Comparison of ENCODE assay signal across 8 cellular contexts in the genomic region with DNA sequence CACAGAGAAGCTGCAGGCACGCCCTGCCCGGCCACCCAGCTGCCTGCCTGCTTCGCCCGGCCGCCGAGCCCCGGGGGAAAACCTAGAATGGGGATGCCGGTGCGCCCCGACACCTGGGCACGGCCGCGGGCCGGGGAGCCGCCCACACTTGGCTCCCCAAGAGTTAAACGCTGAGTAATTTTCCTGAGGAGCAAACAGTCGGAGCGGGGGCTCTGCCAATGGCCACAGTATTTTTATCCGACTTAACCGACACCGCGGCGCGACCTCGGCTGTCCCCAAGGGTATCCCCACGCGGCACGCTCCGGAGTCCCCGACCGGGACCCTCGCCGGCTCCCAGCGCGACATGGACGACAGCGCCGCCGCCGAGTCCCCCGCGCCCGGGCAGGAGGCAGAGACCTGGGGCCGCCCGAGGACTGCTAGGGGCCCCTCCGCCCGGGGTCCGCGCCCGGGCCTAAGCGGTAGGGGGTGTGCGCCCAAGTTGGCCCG. TPM values are rescaled to one million over a fixed set of nuclear protein-coding genes. Genes with fewer than 3 reads are reported as not detected.
DNase-seq lines count a peak whose midpoint lies in the region; ATAC-seq, FAIRE-seq and TF ChIP-seq lines count a peak whose summit lies in the region.

No MANE protein-coding gene starts in this region.

- TF ChIP-seq RAD21 in HepG2 (CRISPR knock-in tag; IDR thresholded peaks at IDR 0.05), result no peak

- FAIRE-seq in HepG2 (lab: Jason Lieb, UNC), result no peak

- TF ChIP-seq POLR2A in Peyer's patch (IDR thresholded peaks at IDR 0.05) (no peak), breast epithelium (IDR thresholded peaks at IDR 0.05) (no peak), HepG2 (IDR thresholded peaks at IDR 0.05; ENCODE audit: insufficient read depth in 1 of 2, low read depth in 2 of 2, low read length in 2 of 2) (no peak)

- in situ Hi-C loops in HepG2 (cut with HindIII; ENCODE audit: extremely low pct_ligation_motif_present, low pct_unique_long_range_greater_than_20kb), result loop anchor here (25.0 kb wide), 1 partner anchor 856 kb away; a partner anchor contains a TSS

- peak; percentile 26 for ATAC-seq in HG02840 (IDR thresholded peaks at IDR 0.05; ENCODE audit: low FRiP score, unreplicated experiment)
- ATAC-seq in HepG2, result peak; percentile 80

- no TSS peak for BruUV-seq in HepG2 (replicated peaks; lab: Mats Ljungman, UMichigan)

- whole genome bisulfite sequencing in HepG2 (ENCODE audit: low lambda C conversion rate), result 0% methylated on average over 6 of the region's 53 CpGs

- H3K4me2 ChIP-seq in HepG2 (ENCODE audit: low read depth, low read length), result peak overlapping the region; percentile 99

- peak overlapping the region; percentile 73 to 93 (median 84) for H3K27ac ChIP-seq in Peyer's patch
- peak overlapping the region; percentile 58 to 87 for H3K27ac ChIP-seq in breast epithelium
- H3K27ac ChIP-seq in HepG2 (ENCODE audit: extremely low read length, insufficient read depth, low read length), result peak overlapping the region; percentile 60

- CTCF ChIA-PET in HepG2 (lab: Yijun Ruan, JAX; ENCODE audit: low intra/inter-chr PET ratio, low total read pairs), result no interaction called here

- H3K27me3 ChIP-seq in Peyer's patch, result no peaks in the 10 kb centered on the region
- no peaks in the 10 kb centered on the region for H3K27me3 ChIP-seq in breast epithelium
- H3K27me3 ChIP-seq in HepG2 (ENCODE audit: control insufficient read depth in 1 of 2, insufficient read depth in 2 of 2, low read length in 2 of 2), result no peaks in the 10 kb centered on the region; a peak in 1 of 5 replicates

- H3K9me3 ChIP-seq in Peyer's patch (no peaks in the 10 kb centered on the region), breast epithelium (no peaks in the 10 kb centered on the region), HepG2 (ENCODE audit: low read length) (no peaks in the 10 kb centered on the region)

- H3K9ac ChIP-seq in HepG2 (ENCODE audit: insufficient read depth, low read depth, low read length), result peak overlapping the region; percentile 80

- H3K36me3 ChIP-seq in Peyer's patch (no peaks in the 10 kb centered on the region), breast epithelium (no peaks in the 10 kb centered on the region), HepG2 (replicated peaks in 1 of 2; ENCODE audit: control insufficient read depth in 1 of 2, insufficient read depth in 2 of 2, low read length in 2 of 2) (peaks cover 0 to 6% of the 10 kb centered on the region in 2 experiments; a peak in 1 of 5 replicates)

- H2AFZ ChIP-seq in HepG2 (ENCODE audit: low read length), result no peak overlapping the region

- DNase-seq in NCI-H748 (lab: John Stamatoyannopoulos, UW; ENCODE audit: unreplicated experiment) (peak; percentile 49), NCI-H748 treated with DMSO at 0.1 percent for 48 hours (lab: John Stamatoyannopoulos, UW) (no peak), Peyer's patch (peak; percentile 44 to 69 (median 67)), breast epithelium (ENCODE audit: low spot score in 2 of 2) (no peak), HepG2 (ENCODE audit: low spot score) (peak; percentile 15), NCI-H446 (lab: John Stamatoyannopoulos, UW) (no peak)
- peak; percentile 19 to 24 for DNase-seq in stimulated activated CD4-positive, alpha-beta T cell treated with anti-CD3 and anti-CD28 coated beads, Interleukin-4, amount 100 ng/mL, for 48 hours (ENCODE audit: low read depth in 2 of 2)

- peaks cover 4% of the 10 kb centered on the region; the same call in 1 of the 2 replicates for H4K20me1 ChIP-seq in HepG2 (ENCODE audit: insufficient read depth, low read length)

- intact Hi-C loops in breast epithelium (cut with DNase I; ENCODE audit: low total_unique reads), result no loop called here
- intact Hi-C loops in HepG2 (cut with micrococcal nuclease; ENCODE audit: unreplicated experiment), result loop anchor here (5.0 kb wide), 1 partner anchor 66 kb away; no protein-coding TSS in a partner anchor

- TF ChIP-seq CTCF in Peyer's patch (IDR thresholded peaks at IDR 0.05), result no peak
- no peak for TF ChIP-seq CTCF in breast epithelium (IDR thresholded peaks at IDR 0.05)
- no peak for TF ChIP-seq CTCF in HepG2 (CRISPR knock-in tag; IDR thresholded peaks at IDR 0.05)

- peaks cover 47% of the 10 kb centered on the region for H3K79me2 ChIP-seq in HepG2 (ENCODE audit: insufficient read depth, low read length)

- POLR2A ChIA-PET in HepG2 (lab: Yijun Ruan, JAX), result interaction anchor here (1.8 kb wide), 1 partner anchor 66 kb away, joined by 17 read pairs; no protein-coding TSS in a partner anchor

- H3K4me3 ChIP-seq in Peyer's patch, result peak overlapping the region; percentile 83 to 100 (median 86)
- H3K4me3 ChIP-seq in breast epithelium, result peak overlapping the region; percentile 85 to 100 (median 88)
- peak overlapping the region; percentile 88 to 95 (median 91) for H3K4me3 ChIP-seq in HepG2 (replicated peaks in 1 of 3; ENCODE audit: insufficient read depth in 1 of 3, low read depth in 2 of 3, low read length in 3 of 3)

- TF ChIP-seq EP300 in HepG2 (IDR thresholded peaks at IDR 0.05; ENCODE audit: low read depth in 2 of 2, low read length in 2 of 2) (no peak), HepG2 (CRISPR knock-in tag; IDR thresholded peaks at IDR 0.05; ENCODE audit: borderline replicate concordance) (no peak)

- peaks cover 0 to 20% (median 2%) of the 10 kb centered on the region in 4 donors for H3K4me1 ChIP-seq in Peyer's patch
- peaks cover 0 to 7% of the 10 kb centered on the region in 2 donors for H3K4me1 ChIP-seq in breast epithelium
- peaks cover 58% of the 10 kb centered on the region for H3K4me1 ChIP-seq in HepG2 (ENCODE audit: insufficient read depth, low read length)

TF ChIP-seq in HepG2, 621 proteins besides CTCF, POLR2A, EP300 and RAD21 (continues in another document):
- TF ChIP-seq ZNF451 (CRISPR knock-in tag; IDR thresholded peaks at IDR 0.05) (peak; percentile 80; the same call in 1 of the 2 replicates), NR2F2 (IDR thresholded peaks at IDR 0.05; ENCODE audit: borderline replicate concordance, low read depth) (no peak), ZKSCAN5 (CRISPR knock-in tag; IDR thresholded peaks at IDR 0.05) (no peak), TARDBP (CRISPR knock-in tag; IDR thresholded peaks at IDR 0.05) (0 out of 2 replicates have a peak, but pooled peaks have one; percentile 23), YEATS2 (CRISPR knock-in tag; IDR thresholded peaks at IDR 0.05; ENCODE audit: borderline replicate concordance) (0 out of 2 replicates have a peak, but pooled peaks have one; percentile 22), ZNF446 (CRISPR knock-in tag; IDR thresholded peaks at IDR 0.05) (peak; percentile 69; the same call in 1 of the 2 replicates), FOSL2 (CRISPR knock-in tag; IDR thresholded peaks at IDR 0.05) (no peak), ZNF724P (CRISPR knock-in tag; IDR thresholded peaks at IDR 0.05; ENCODE audit: borderline replicate concordance) (peak; percentile 17; the same call in 1 of the 2 replicates)
- TF ChIP-seq, protein P1, sequence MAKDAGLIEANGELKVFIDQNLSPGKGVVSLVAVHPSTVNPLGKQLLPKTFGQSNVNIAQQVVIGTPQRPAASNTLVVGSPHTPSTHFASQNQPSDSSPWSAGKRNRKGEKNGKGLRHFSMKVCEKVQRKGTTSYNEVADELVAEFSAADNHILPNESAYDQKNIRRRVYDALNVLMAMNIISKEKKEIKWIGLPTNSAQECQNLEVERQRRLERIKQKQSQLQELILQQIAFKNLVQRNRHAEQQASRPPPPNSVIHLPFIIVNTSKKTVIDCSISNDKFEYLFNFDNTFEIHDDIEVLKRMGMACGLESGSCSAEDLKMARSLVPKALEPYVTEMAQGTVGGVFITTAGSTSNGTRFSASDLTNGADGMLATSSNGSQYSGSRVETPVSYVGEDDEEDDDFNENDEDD (CRISPR knock-in tag; IDR thresholded peaks at IDR 0.05; ENCODE audit: borderline replicate concordance), result no peak
- TF ChIP-seq, protein P2, sequence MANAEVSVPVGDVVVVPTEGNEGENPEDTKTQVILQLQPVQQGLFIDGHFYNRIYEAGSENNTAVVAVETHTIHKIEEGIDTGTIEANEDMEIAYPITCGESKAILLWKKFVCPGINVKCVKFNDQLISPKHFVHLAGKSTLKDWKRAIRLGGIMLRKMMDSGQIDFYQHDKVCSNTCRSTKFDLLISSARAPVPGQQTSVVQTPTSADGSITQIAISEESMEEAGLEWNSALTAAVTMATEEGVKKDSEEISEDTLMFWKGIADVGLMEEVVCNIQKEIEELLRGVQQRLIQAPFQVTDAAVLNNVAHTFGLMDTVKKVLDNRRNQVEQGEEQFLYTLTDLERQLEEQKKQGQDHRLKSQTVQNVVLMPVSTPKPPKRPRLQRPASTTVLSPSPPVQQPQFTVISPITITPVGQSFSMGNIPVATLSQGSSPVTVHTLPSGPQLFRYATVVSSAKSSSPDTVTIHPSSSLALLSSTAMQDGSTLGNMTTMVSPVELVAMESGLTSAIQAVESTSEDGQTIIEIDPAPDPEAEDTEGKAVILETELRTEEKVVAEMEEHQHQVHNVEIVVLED (CRISPR knock-in tag; IDR thresholded peaks at IDR 0.05; ENCODE audit: borderline replicate concordance), result peak; percentile 41; the same call in 1 of the 2 replicates

RNA-seq across cellular contexts. Expression of a gene that starts 0.6 kb away (rescaled TPM):
- total RNA-seq in Peyer's patch (10 to 100 TPM; 20.4 to 44.6 (median 32.1) TPM), breast epithelium (10 to 100 TPM; 17.9 to 38.1 (median 30.5) TPM), HepG2 (2016; rRNA removed; fragmentation: Illumina TruSeq; extraction: Trizol) (35.4 and 53.3 TPM in 2 replicates)
- total RNA-seq in HepG2 (2016; cell fraction: cytosol; rRNA removed; fragmentation: Illumina TruSeq; extraction: Trizol; ENCODE audit: low read depth), result 213 and 242 TPM in 2 replicates
- 35.4 and 55.0 TPM in 2 replicates for total RNA-seq in HepG2 (2016; cell fraction: insoluble cytoplasmic fraction; rRNA removed; fragmentation: Illumina TruSeq; extraction: Trizol)
- total RNA-seq in HepG2 (2016; cell fraction: membrane; rRNA removed; fragmentation: Illumina TruSeq; extraction: Trizol), result 82.8 and 94.5 TPM in 2 replicates
- 81.3 and 87.6 TPM in 2 replicates for total RNA-seq in HepG2 (2016; cell fraction: nucleus; rRNA removed; fragmentation: Illumina TruSeq; extraction: Trizol)
- 110 and 117 TPM in 2 replicates for polyA plus RNA-seq in HepG2 (2011; rRNA removed)
- 84.0 and 87.5 TPM in 2 replicates for polyA plus RNA-seq in HepG2 (2011; cell fraction: cytosol; rRNA removed)
- polyA plus RNA-seq in HepG2 (2011; cell fraction: nucleus; rRNA removed), result 63.2 and 66.8 TPM in 2 replicates
- 66.7 and 76.7 TPM in 2 replicates for polyA plus RNA-seq in HepG2 (2012)
- 24.5 and 28.9 TPM in 2 replicates for polyA plus RNA-seq in HepG2 (2016; cell fraction: cytosol; fragmentation: Illumina TruSeq; extraction: Trizol; ENCODE audit: low read depth)
- polyA plus RNA-seq in HepG2 (2016; cell fraction: insoluble cytoplasmic fraction; fragmentation: Illumina TruSeq; extraction: Trizol; ENCODE audit: low read depth), result 51.5 and 54.9 TPM in 2 replicates
- 39.9 TPM in 2 replicates for polyA plus RNA-seq in HepG2 (2016; cell fraction: membrane; fragmentation: Illumina TruSeq; extraction: Trizol; ENCODE audit: low read depth)
- polyA plus RNA-seq in HepG2 (2016; cell fraction: nucleus; fragmentation: Illumina TruSeq; extraction: Trizol; ENCODE audit: insufficient read depth, low read depth), result 128 and 133 TPM in 2 replicates
- polyA minus RNA-seq in HepG2 (2011; rRNA and poly(A)+ RNA removed; ENCODE audit: low replicate concordance), result 33.9 and 171 TPM in 2 replicates
- 65.9 and 83.0 TPM in 2 replicates for polyA minus RNA-seq in HepG2 (2011; cell fraction: cytosol; rRNA and poly(A)+ RNA removed)
- polyA minus RNA-seq in HepG2 (2011; cell fraction: nucleus; rRNA and poly(A)+ RNA removed), result 109 TPM in 2 replicates

Comparison
In these comparisons a context has a peak if more than half of its experiments do, and no peak if none do; other contexts are left out.
1. DNase-seq: peak in NCI-H748 (single experiment), Peyer's patch (3 of 3), HepG2 (single experiment) and stimulated activated CD4-positive, alpha-beta T cell treated with anti-CD3 and anti-CD28 coated beads, Interleukin-4, amount 100 ng/mL, for 48 hours (2 of 2); none in NCI-H748 treated with DMSO at 0.1 percent for 48 hours (single experiment), breast epithelium (0 of 2) and NCI-H446 (0 of 2).
2. Peak in every context shown above with its lines, with median percentiles within 50 percentile points of each other: H3K27ac ChIP-seq and H3K4me3 ChIP-seq.